Comparison of ENCODE assay signal across 1 cellular context in the genomic region with DNA sequence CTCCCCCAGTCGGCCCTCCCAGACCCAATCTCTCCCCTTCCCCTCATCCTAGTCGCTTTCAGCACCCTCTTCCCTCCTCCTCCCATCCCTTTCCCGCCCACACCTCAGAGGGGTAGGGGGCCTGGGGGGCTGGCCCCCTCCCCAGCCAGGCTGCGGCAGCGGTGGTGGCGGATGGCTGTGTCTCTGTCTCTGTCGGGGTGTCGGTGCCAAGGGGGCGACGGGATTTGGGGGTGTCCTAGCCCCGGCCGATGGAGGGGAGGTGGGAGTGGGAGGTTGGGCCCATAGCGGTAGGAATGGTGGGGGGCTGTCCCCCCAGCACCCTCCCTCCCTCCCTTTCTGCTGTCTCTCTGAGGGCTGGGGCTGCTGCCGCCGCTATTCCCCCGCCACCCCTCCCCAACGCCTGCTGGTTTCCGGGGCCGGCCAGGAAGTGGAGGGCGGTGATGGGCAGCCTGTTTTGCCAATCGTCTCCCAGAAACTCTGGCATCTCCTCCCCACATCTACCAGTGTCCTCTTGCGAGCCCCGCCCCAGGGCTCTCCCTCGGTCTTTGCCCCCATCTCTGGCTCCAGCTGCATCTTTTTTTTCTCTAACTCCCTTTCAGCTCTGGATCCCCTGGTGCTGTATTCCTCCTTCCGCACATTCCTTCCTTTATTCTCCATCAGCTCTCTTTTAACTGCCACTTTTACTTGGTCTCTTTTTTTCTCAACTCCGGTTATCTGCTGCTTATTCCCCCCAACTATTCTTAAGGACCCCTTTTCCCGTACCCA.
A peak's percentile ranks its signal among the peaks of the same experiment; 100 is the strongest.
TF ChIP-seq lines count a peak whose summit lies in the region.

A gene with protein sequence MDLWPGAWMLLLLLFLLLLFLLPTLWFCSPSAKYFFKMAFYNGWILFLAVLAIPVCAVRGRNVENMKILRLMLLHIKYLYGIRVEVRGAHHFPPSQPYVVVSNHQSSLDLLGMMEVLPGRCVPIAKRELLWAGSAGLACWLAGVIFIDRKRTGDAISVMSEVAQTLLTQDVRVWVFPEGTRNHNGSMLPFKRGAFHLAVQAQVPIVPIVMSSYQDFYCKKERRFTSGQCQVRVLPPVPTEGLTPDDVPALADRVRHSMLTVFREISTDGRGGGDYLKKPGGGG (minus strand): TSS at position 374 of the 765 bp plus-strand sequence. CDS start 4,588 bp downstream, outside the sequence.

TF ChIP-seq in HepG2, 621 proteins besides CTCF, POLR2A, EP300 and RAD21 (continued from another document and continues in another):
- TF ChIP-seq THAP7 (CRISPR knock-in tag; IDR thresholded peaks at IDR 0.05) (no peak), HNRNPK (IDR thresholded peaks at IDR 0.05; ENCODE audit: low read depth, low read length, poor library complexity, severe bottlenecking) (peak; percentile 98), HNF4G (IDR thresholded peaks at IDR 0.05; ENCODE audit: borderline replicate concordance, low read depth, low read length) (peak; percentile 90), HNF4G (CRISPR knock-in tag; IDR thresholded peaks at IDR 0.05; ENCODE audit: borderline replicate concordance, low read depth) (no peak), ZSCAN5A (CRISPR knock-in tag; IDR thresholded peaks at IDR 0.05; ENCODE audit: borderline replicate concordance) (no peak), FOXC1 (CRISPR knock-in tag; IDR thresholded peaks at IDR 0.05; ENCODE audit: borderline replicate concordance) (0 out of 2 replicates have a peak, but pooled peaks have one; percentile 33), KMT2B (CRISPR knock-in tag; IDR thresholded peaks at IDR 0.05) (peak; percentile 62; the same call in 1 of the 2 replicates), ZNF432 (CRISPR knock-in tag; IDR thresholded peaks at IDR 0.05; ENCODE audit: borderline replicate concordance) (no peak), DR1 (CRISPR knock-in tag; IDR thresholded peaks at IDR 0.05) (peak; percentile 33; the same call in 1 of the 2 replicates), PHF8 (CRISPR knock-in tag; IDR thresholded peaks at IDR 0.05) (peak; percentile 70), ZBTB42 (CRISPR knock-in tag; IDR thresholded peaks at IDR 0.05) (no peak), ELK4 (CRISPR knock-in tag; IDR thresholded peaks at IDR 0.05; ENCODE audit: borderline replicate concordance) (no peak), ZNF446 (CRISPR knock-in tag; IDR thresholded peaks at IDR 0.05) (no peak), SNAPC4 (CRISPR knock-in tag; IDR thresholded peaks at IDR 0.05) (no peak), NR2C2 (CRISPR knock-in tag; IDR thresholded peaks at IDR 0.05; ENCODE audit: borderline replicate concordance) (peak; percentile 69), ZNF772 (CRISPR knock-in tag; IDR thresholded peaks at IDR 0.05) (no peak), ZNF124 (CRISPR knock-in tag; IDR thresholded peaks at IDR 0.05) (0 out of 2 replicates have a peak, but pooled peaks have one; percentile 8)
- TF ChIP-seq, protein P1, sequence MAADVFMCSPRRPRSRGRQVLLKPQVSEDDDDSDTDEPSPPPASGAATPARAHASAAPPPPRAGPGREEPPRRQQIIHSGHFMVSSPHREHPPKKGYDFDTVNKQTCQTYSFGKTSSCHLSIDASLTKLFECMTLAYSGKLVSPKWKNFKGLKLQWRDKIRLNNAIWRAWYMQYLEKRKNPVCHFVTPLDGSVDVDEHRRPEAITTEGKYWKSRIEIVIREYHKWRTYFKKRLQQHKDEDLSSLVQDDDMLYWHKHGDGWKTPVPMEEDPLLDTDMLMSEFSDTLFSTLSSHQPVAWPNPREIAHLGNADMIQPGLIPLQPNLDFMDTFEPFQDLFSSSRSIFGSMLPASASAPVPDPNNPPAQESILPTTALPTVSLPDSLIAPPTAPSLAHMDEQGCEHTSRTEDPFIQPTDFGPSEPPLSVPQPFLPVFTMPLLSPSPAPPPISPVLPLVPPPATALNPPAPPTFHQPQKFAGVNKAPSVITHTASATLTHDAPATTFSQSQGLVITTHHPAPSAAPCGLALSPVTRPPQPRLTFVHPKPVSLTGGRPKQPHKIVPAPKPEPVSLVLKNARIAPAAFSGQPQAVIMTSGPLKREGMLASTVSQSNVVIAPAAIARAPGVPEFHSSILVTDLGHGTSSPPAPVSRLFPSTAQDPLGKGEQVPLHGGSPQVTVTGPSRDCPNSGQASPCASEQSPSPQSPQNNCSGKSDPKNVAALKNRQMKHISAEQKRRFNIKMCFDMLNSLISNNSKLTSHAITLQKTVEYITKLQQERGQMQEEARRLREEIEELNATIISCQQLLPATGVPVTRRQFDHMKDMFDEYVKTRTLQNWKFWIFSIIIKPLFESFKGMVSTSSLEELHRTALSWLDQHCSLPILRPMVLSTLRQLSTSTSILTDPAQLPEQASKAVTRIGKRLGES (CRISPR knock-in tag; IDR thresholded peaks at IDR 0.05; ENCODE audit: borderline replicate concordance) = no peak
- TF ChIP-seq, protein P2, sequence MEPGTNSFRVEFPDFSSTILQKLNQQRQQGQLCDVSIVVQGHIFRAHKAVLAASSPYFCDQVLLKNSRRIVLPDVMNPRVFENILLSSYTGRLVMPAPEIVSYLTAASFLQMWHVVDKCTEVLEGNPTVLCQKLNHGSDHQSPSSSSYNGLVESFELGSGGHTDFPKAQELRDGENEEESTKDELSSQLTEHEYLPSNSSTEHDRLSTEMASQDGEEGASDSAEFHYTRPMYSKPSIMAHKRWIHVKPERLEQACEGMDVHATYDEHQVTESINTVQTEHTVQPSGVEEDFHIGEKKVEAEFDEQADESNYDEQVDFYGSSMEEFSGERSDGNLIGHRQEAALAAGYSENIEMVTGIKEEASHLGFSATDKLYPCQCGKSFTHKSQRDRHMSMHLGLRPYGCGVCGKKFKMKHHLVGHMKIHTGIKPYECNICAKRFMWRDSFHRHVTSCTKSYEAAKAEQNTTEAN (CRISPR knock-in tag; conservative IDR thresholded peaks at IDR 0.05) = no peak
- TF ChIP-seq, protein P3, sequence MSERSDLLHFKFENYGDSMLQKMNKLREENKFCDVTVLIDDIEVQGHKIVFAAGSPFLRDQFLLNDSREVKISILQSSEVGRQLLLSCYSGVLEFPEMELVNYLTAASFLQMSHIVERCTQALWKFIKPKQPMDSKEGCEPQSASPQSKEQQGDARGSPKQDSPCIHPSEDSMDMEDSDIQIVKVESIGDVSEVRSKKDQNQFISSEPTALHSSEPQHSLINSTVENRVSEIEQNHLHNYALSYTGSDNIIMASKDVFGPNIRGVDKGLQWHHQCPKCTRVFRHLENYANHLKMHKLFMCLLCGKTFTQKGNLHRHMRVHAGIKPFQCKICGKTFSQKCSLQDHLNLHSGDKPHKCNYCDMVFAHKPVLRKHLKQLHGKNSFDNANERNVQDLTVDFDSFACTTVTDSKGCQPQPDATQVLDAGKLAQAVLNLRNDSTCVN (CRISPR knock-in tag; IDR thresholded peaks at IDR 0.05; ENCODE audit: borderline replicate concordance) = peak; percentile 59; the same call in 1 of the 2 replicates
- TF ChIP-seq, protein P4, sequence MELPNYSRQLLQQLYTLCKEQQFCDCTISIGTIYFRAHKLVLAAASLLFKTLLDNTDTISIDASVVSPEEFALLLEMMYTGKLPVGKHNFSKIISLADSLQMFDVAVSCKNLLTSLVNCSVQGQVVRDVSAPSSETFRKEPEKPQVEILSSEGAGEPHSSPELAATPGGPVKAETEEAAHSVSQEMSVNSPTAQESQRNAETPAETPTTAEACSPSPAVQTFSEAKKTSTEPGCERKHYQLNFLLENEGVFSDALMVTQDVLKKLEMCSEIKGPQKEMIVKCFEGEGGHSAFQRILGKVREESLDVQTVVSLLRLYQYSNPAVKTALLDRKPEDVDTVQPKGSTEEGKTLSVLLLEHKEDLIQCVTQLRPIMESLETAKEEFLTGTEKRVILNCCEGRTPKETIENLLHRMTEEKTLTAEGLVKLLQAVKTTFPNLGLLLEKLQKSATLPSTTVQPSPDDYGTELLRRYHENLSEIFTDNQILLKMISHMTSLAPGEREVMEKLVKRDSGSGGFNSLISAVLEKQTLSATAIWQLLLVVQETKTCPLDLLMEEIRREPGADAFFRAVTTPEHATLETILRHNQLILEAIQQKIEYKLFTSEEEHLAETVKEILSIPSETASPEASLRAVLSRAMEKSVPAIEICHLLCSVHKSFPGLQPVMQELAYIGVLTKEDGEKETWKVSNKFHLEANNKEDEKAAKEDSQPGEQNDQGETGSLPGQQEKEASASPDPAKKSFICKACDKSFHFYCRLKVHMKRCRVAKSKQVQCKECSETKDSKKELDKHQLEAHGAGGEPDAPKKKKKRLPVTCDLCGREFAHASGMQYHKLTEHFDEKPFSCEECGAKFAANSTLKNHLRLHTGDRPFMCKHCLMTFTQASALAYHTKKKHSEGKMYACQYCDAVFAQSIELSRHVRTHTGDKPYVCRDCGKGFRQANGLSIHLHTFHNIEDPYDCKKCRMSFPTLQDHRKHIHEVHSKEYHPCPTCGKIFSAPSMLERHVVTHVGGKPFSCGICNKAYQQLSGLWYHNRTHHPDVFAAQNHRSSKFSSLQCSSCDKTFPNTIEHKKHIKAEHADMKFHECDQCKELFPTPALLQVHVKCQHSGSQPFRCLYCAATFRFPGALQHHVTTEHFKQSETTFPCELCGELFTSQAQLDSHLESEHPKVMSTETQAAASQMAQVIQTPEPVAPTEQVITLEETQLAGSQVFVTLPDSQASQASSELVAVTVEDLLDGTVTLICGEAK (IDR thresholded peaks at IDR 0.05) = peak; percentile 68
- TF ChIP-seq, protein P4 (CRISPR knock-in tag; IDR thresholded peaks at IDR 0.05) = peak; percentile 19; the same call in 1 of the 2 replicates
